10 cellular contexts compared by ENCODE assay signal in genomic region chr11:102469196-102469821, GRCh38. TPM values are rescaled to one million over a fixed set of nuclear protein-coding genes. Genes with fewer than 3 reads are reported as not detected.
DNase-seq lines count a peak whose midpoint lies in the region; ATAC-seq lines count a peak whose summit lies in the region.
"Had no signal": no experiment of that assay in that cellular context is flagged by ENCODE, and none has a peak within 500 bp of the region (broad histone marks: within the 10 kb centered on the region; RNA-seq: fewer than 3 reads in every experiment).

No MANE protein-coding gene starts in this region.

- no peak overlapping the region for H3K4me3 ChIP-seq in SJCRH30

- no peaks in the 10 kb centered on the region for H3K36me3 Mint-ChIP-seq in activated T-cell treated with anti-CD3 and anti-CD28 coated beads, Interleukin-2, amount 50 U/mL, for 72 hours (ENCODE audit: insufficient read depth in 2 of 2)
- H3K36me3 Mint-ChIP-seq in activated naive CD8-positive, alpha-beta T cell treated with anti-CD3 and anti-CD28 coated beads, Interleukin-2, amount 10 ng/mL, durations not matched to agents 7 days and 5 days = peaks cover 12% of the 10 kb centered on the region

- no peaks in the 10 kb centered on the region for H3K27me3 ChIP-seq in SJCRH30

- H3K27me3 Mint-ChIP-seq in activated T-cell treated with anti-CD3 and anti-CD28 coated beads, Interleukin-2, amount 50 U/mL, for 72 hours (ENCODE audit: low read depth) = no peaks in the 10 kb centered on the region
- no peaks in the 10 kb centered on the region for H3K27me3 Mint-ChIP-seq in activated naive CD8-positive, alpha-beta T cell treated with anti-CD3 and anti-CD28 coated beads, Interleukin-2, amount 10 ng/mL, durations not matched to agents 7 days and 5 days
- H3K27me3 Mint-ChIP-seq: CD4-positive, alpha-beta T cell had no signal

- H3K36me3 ChIP-seq in SJCRH30 = no peaks in the 10 kb centered on the region

- peak overlapping the region; percentile 12 to 45 for H3K4me3 Mint-ChIP-seq in activated T-cell treated with anti-CD3 and anti-CD28 coated beads, Interleukin-2, amount 50 U/mL, for 72 hours
- peak overlapping the region; percentile 80 for H3K4me3 Mint-ChIP-seq in activated naive CD8-positive, alpha-beta T cell treated with anti-CD3 and anti-CD28 coated beads, Interleukin-2, amount 10 ng/mL, durations not matched to agents 7 days and 5 days

- peaks cover 95% of the 10 kb centered on the region for H3K4me1 Mint-ChIP-seq in activated T-cell treated with anti-CD3 and anti-CD28 coated beads, Interleukin-2, amount 50 U/mL, for 72 hours (ENCODE audit: low read depth)
- peaks cover 78% of the 10 kb centered on the region for H3K4me1 Mint-ChIP-seq in activated naive CD8-positive, alpha-beta T cell treated with anti-CD3 and anti-CD28 coated beads, Interleukin-2, amount 10 ng/mL, durations not matched to agents 7 days and 5 days

- H3K27ac ChIP-seq in SJCRH30 = no peak overlapping the region

- ATAC-seq in activated T-cell treated with anti-CD3 and anti-CD28 coated beads, Interleukin-2, amount 50 U/mL, for 72 hours (replicated peaks in 1 of 2) = no peak
- no peak for ATAC-seq in activated naive CD8-positive, alpha-beta T cell treated with anti-CD3 and anti-CD28 coated beads, Interleukin-2, amount 10 ng/mL, durations not matched to agents 7 days and 5 days (ENCODE audit: low read depth)
- ATAC-seq in HG03460 (IDR thresholded peaks at IDR 0.05; ENCODE audit: unreplicated experiment) = no peak

- H3K9me3 ChIP-seq in SJCRH30 (replicated peaks) = no peaks in the 10 kb centered on the region

- H3K4me1 ChIP-seq in SJCRH30 = no peaks in the 10 kb centered on the region

- H3K27ac Mint-ChIP-seq in activated T-cell treated with anti-CD3 and anti-CD28 coated beads, Interleukin-2, amount 50 U/mL, for 72 hours = no peak overlapping the region
- no peak overlapping the region for H3K27ac Mint-ChIP-seq in activated naive CD8-positive, alpha-beta T cell treated with anti-CD3 and anti-CD28 coated beads, Interleukin-2, amount 10 ng/mL, durations not matched to agents 7 days and 5 days

- DNase-seq in activated T-cell treated with anti-CD3 and anti-CD28 coated beads, Interleukin-2, amount 50 U/mL, for 72 hours = no peak
- no peak for DNase-seq in activated T-cell treated with anti-CD3 and anti-CD28 coated beads, Interleukin-2, amount 50 U/mL, for 48 hours
- DNase-seq in activated naive CD8-positive, alpha-beta T cell treated with anti-CD3 and anti-CD28 coated beads, Interleukin-2, amount 10 ng/mL, durations not matched to agents 7 days and 5 days = no peak
- DNase-seq in kidney glomerular epithelial cell (lab: John Stamatoyannopoulos, UW) (peak; percentile 45), stromal cell of bone marrow (ENCODE audit: low read depth) (peak; percentile 30), SJCRH30 (no peak), AML-193 (lab: John Stamatoyannopoulos, UW) (no peak)
- DNase-seq: CD4-positive, alpha-beta T cell; NCI-H1092 treated with DMSO at 0.1 percent for 48 hours had no signal

- POLR2A ChIA-PET in activated naive CD8-positive, alpha-beta T cell treated with anti-CD3 and anti-CD28 coated beads, Interleukin-2, amount 10 ng/mL, durations not matched to agents 7 days and 5 days (lab: Charles Lee) = no interaction called here

- no peaks in the 10 kb centered on the region for H3K9me3 Mint-ChIP-seq in activated T-cell treated with anti-CD3 and anti-CD28 coated beads, Interleukin-2, amount 50 U/mL, for 72 hours
- peaks cover 2% of the 10 kb centered on the region for H3K9me3 Mint-ChIP-seq in activated naive CD8-positive, alpha-beta T cell treated with anti-CD3 and anti-CD28 coated beads, Interleukin-2, amount 10 ng/mL, durations not matched to agents 7 days and 5 days
- H3K9me3 Mint-ChIP-seq: CD4-positive, alpha-beta T cell had no signal

RNA-seq across cellular contexts. Expression of gene TMEM123, which starts 16.7 kb away (rescaled TPM):
- 100 to 1,000 TPM; 279 to 347 TPM for total RNA-seq in activated T-cell treated with anti-CD3 and anti-CD28 coated beads, Interleukin-2, amount 50 U/mL, for 72 hours
- total RNA-seq in activated naive CD8-positive, alpha-beta T cell treated with anti-CD3 and anti-CD28 coated beads, Interleukin-2, amount 10 ng/mL, durations not matched to agents 7 days and 5 days = 100 to 1,000 TPM; 490 to 493 TPM
- 164 and 188 TPM in 2 replicates for total RNA-seq in SJCRH30 (2014; rRNA removed; shearing (Covaris generic))

Comparison
In these comparisons a context has a peak if more than half of its experiments do, and no peak if none do; other contexts are left out.
1. DNase-seq: peak in kidney glomerular epithelial cell (single experiment) and stromal cell of bone marrow (single experiment); none in activated T-cell treated with anti-CD3 and anti-CD28 coated beads, Interleukin-2, amount 50 U/mL, for 72 hours (0 of 2), activated T-cell treated with anti-CD3 and anti-CD28 coated beads, Interleukin-2, amount 50 U/mL, for 48 hours (0 of 2), activated naive CD8-positive, alpha-beta T cell treated with anti-CD3 and anti-CD28 coated beads, Interleukin-2, amount 10 ng/mL, durations not matched to agents 7 days and 5 days (single experiment), SJCRH30 (0 of 2) and AML-193 (0 of 2).